In the genomic region with DNA sequence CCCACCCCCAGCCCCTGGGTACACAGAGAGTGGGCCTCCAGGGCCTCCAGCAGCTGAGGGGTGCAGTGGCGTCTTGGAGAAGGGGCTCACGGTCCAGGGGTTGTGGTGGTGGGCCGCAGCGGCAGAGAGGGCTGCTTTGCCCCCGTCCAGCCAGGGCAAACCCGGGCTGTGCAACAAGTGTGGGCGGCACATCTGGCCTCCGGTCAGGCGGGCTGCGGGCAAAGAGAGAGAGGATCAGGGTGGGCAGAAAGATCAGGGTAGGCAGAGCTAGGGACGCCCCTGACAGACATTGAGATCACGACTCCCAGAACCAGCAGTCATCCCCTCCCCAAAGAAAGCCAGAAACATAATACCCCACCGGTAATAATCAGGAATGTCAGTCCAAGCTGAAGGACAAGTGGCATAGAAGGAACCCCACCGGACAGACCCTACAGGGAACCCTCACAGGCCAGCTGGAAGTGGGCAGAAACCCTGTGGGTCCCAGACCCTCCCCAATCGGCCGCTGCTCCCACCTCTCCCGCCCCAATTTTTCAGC, we compare ENCODE assay signal across 9 cellular contexts. TPM values are rescaled to one million over a fixed set of nuclear protein-coding genes. Genes with fewer than 3 reads are reported as not detected.
DNase-seq lines count a peak whose midpoint lies in the region; ATAC-seq, FAIRE-seq and TF ChIP-seq lines count a peak whose summit lies in the region.
"Had no signal": no experiment of that assay in that cellular context is flagged by ENCODE, and none has a peak within 500 bp of the region (broad histone marks: within the 10 kb centered on the region; RNA-seq: fewer than 3 reads in every experiment).

No MANE protein-coding gene starts in this region.

- peaks cover 0 to 2% (median 0%) of the 10 kb centered on the region in 8 donors for H3K9me3 Mint-ChIP-seq in CD4-positive, alpha-beta memory T cell
- no peaks in the 10 kb centered on the region for H3K9me3 Mint-ChIP-seq in osteocyte (ENCODE audit: unreplicated experiment)

- H3K36me3 Mint-ChIP-seq in CD4-positive, alpha-beta memory T cell: peaks cover 0 to 3% of the 10 kb centered on the region in 2 donors
- no peaks in the 10 kb centered on the region for H3K36me3 Mint-ChIP-seq in osteocyte (ENCODE audit: unreplicated experiment)

- dilution Hi-C loops in endothelial cell of umbilical vein (cut with MboI; ENCODE audit: extremely low pct_ligation_motif_present, low sequenced_read_pairs): no loop called here

- peaks cover 79% of the 10 kb centered on the region for H3K27me3 ChIP-seq in CD4-positive, alpha-beta memory T cell (ENCODE audit: insufficient read depth, low read length)
- H3K27me3 ChIP-seq in PC-9 (ENCODE audit: insufficient read depth, low read depth) (no peaks in the 10 kb centered on the region), endothelial cell of umbilical vein (ENCODE audit: control insufficient read depth in 2 of 2, insufficient read depth in 2 of 2, low read length in 2 of 2) (no peaks in the 10 kb centered on the region), tibial nerve (peaks cover 6 to 100% of the 10 kb centered on the region in 2 donors)

- H3K36me3 ChIP-seq in CD4-positive, alpha-beta memory T cell (ENCODE audit: insufficient read depth, low read length): no peaks in the 10 kb centered on the region
- no peaks in the 10 kb centered on the region for H3K36me3 ChIP-seq in PC-9 (ENCODE audit: low read depth)
- H3K36me3 ChIP-seq in endothelial cell of umbilical vein (ENCODE audit: control insufficient read depth in 2 of 2, extremely low read depth in 1 of 2, insufficient read depth in 2 of 2, low read length in 2 of 2): peaks cover 0 to 11% of the 10 kb centered on the region in 2 experiments
- H3K36me3 ChIP-seq in tibial nerve: no peaks in the 10 kb centered on the region

- no peaks in the 10 kb centered on the region for H3K9me1 ChIP-seq in endothelial cell of umbilical vein (replicated peaks; ENCODE audit: control insufficient read depth, extremely low read depth, insufficient read depth, low read length)

- TF ChIP-seq EP300 in tibial nerve (IDR thresholded peaks at IDR 0.05): no peak

- peaks cover 19 to 66% (median 35%) of the 10 kb centered on the region in 4 donors for H3K4me1 Mint-ChIP-seq in CD4-positive, alpha-beta memory T cell
- H3K4me1 Mint-ChIP-seq in osteocyte (ENCODE audit: unreplicated experiment): peaks cover 43% of the 10 kb centered on the region

- peak overlapping the region in 1 of 7 donors; percentile 51 for H3K27ac Mint-ChIP-seq in CD4-positive, alpha-beta memory T cell
- no peak overlapping the region for H3K27ac Mint-ChIP-seq in osteocyte (ENCODE audit: unreplicated experiment)

- no peak for TF ChIP-seq CTCF in PC-9 (conservative IDR thresholded peaks at IDR 0.05)
- TF ChIP-seq CTCF in endothelial cell of umbilical vein (IDR thresholded peaks at IDR 0.05; ENCODE audit: extremely low read depth in 1 of 2, insufficient read depth in 1 of 2, low read depth in 1 of 2, low read length in 2 of 2): no peak
- no peak for TF ChIP-seq CTCF in osteocyte (IDR thresholded peaks at IDR 0.05)
- no peak for TF ChIP-seq CTCF in tibial nerve (IDR thresholded peaks at IDR 0.05)

- FAIRE-seq in endothelial cell of umbilical vein (lab: Jason Lieb, UNC): no peak
- FAIRE-seq: GM12878 had no signal

- CTCF ChIA-PET in CD4-positive, alpha-beta memory T cell (lab: Charles Lee; ENCODE audit: partially characterized antibody): no interaction called here
- CTCF ChIA-PET in PC-9 (lab: Charles Lee) (no interaction called here), endothelial cell of umbilical vein (lab: Charles Lee) (interaction anchor here (1.0 to 1.5 kb wide), 3 partner anchors 11 to 98 kb away, joined by 3 to 4 read pairs (median 3); no protein-coding TSS in a partner anchor)

- no peak overlapping the region for H3K27ac ChIP-seq in CD4-positive, alpha-beta memory T cell (ENCODE audit: low read depth, low read length)
- no peak overlapping the region for H3K27ac ChIP-seq in PC-9
- H3K27ac ChIP-seq in endothelial cell of umbilical vein (ENCODE audit: insufficient read depth, low read depth, low read length): peak overlapping the region; percentile 97
- no peak overlapping the region for H3K27ac ChIP-seq in tibial nerve

- ATAC-seq in HG03521 (IDR thresholded peaks at IDR 0.05; ENCODE audit: unreplicated experiment): no peak
- no peak for ATAC-seq in GM21381 (IDR thresholded peaks at IDR 0.05; ENCODE audit: unreplicated experiment)
- ATAC-seq: GM12878 had no signal

- H3K27me3 Mint-ChIP-seq in CD4-positive, alpha-beta memory T cell: peaks cover 42 to 57% of the 10 kb centered on the region in 2 donors
- peaks cover 33% of the 10 kb centered on the region for H3K27me3 Mint-ChIP-seq in osteocyte (ENCODE audit: unreplicated experiment)

- H3K4me1 ChIP-seq in CD4-positive, alpha-beta memory T cell (ENCODE audit: insufficient read depth, low read length): peaks cover 62% of the 10 kb centered on the region
- H3K4me1 ChIP-seq in PC-9 (replicated peaks; ENCODE audit: insufficient read depth): peaks cover 52% of the 10 kb centered on the region
- peaks cover 46% of the 10 kb centered on the region for H3K4me1 ChIP-seq in endothelial cell of umbilical vein (ENCODE audit: control insufficient read depth, extremely low read depth, insufficient read depth, low read length)
- H3K4me1 ChIP-seq in tibial nerve: peaks cover 0 to 81% (median 41%) of the 10 kb centered on the region in 4 donors

- no peak overlapping the region for H3K4me3 ChIP-seq in CD4-positive, alpha-beta memory T cell (ENCODE audit: low read length in 2 of 2)
- H3K4me3 ChIP-seq in PC-9 (peak overlapping the region; percentile 93), endothelial cell of umbilical vein (replicated peaks in 1 of 3; ENCODE audit: insufficient read depth in 1 of 3, low read depth in 1 of 3, low read length in 3 of 3) (peak overlapping the region; percentile 77 to 95 (median 83)), tibial nerve (peak overlapping the region in 2 of 4 donors; percentile 49 to 54)

- H3K4me2 ChIP-seq in PC-9 (peak overlapping the region; percentile 87), endothelial cell of umbilical vein (ENCODE audit: insufficient read depth, low read length) (peak overlapping the region; percentile 96)

- no peaks in the 10 kb centered on the region for H3K9me3 ChIP-seq in CD4-positive, alpha-beta memory T cell (ENCODE audit: control insufficient read depth in 1 of 2, low read length in 2 of 2)
- H3K9me3 ChIP-seq in PC-9 (ENCODE audit: insufficient read depth, low read depth) (no peaks in the 10 kb centered on the region), endothelial cell of umbilical vein (replicated peaks; ENCODE audit: control insufficient read depth, insufficient read depth, low read length) (no peaks in the 10 kb centered on the region), tibial nerve (no peaks in the 10 kb centered on the region)

- no TSS peak for BruUV-seq in PC-9 (replicated peaks; lab: Mats Ljungman, UMichigan)
- BruUV-seq in endothelial cell of umbilical vein (replicated peaks; lab: Mats Ljungman, UMichigan): no TSS peak

- no peak for DNase-seq in CD4-positive, alpha-beta memory T cell
- no peak for DNase-seq in PC-9
- DNase-seq in endothelial cell of umbilical vein (ENCODE audit: low read depth, low spot score): peak; percentile 35
- no peak for DNase-seq in osteocyte (ENCODE audit: extremely low spot score, unreplicated experiment)
- DNase-seq in tibial nerve (ENCODE audit: low spot score in 2 of 2): no peak
- DNase-seq in amygdala (lab: John Stamatoyannopoulos, UW): no peak

- H3K9ac ChIP-seq in endothelial cell of umbilical vein (replicated peaks; ENCODE audit: extremely low read depth, insufficient read depth, low read length): peak overlapping the region; percentile 84

- H3K9me2 ChIP-seq in PC-9 (ENCODE audit: insufficient read depth): no peaks in the 10 kb centered on the region

- H2AFZ ChIP-seq in PC-9 (peak overlapping the region; percentile 93), endothelial cell of umbilical vein (ENCODE audit: low read depth, low read length) (no peak overlapping the region)

- intact Hi-C loops in CD4-positive, alpha-beta memory T cell (cut with micrococcal nuclease): no loop called here
- intact Hi-C loops in PC-9 (cut with micrococcal nuclease; ENCODE audit: unreplicated experiment): loop anchor here (5.0 to 10.0 kb wide), 2 partner anchors 314 to 891 kb away; a partner anchor contains a TSS
- intact Hi-C loops in endothelial cell of umbilical vein (cut with micrococcal nuclease): no loop called here

- POLR2A ChIA-PET in CD4-positive, alpha-beta memory T cell (lab: Charles Lee; ENCODE audit: partially characterized antibody): no interaction called here
- POLR2A ChIA-PET in PC-9 (lab: Charles Lee; ENCODE audit: unreplicated experiment): interaction anchor here (0.6 kb wide), 1 partner anchor 90 kb away, joined by 3 read pairs; no protein-coding TSS in a partner anchor
- POLR2A ChIA-PET in endothelial cell of umbilical vein (lab: Charles Lee): no interaction called here

- WGBS in tibial nerve, 2 donors: 12 to 17% methylated on average over 10 to 17 of the region's 17 CpGs

- TF ChIP-seq POLR2A in endothelial cell of umbilical vein (IDR thresholded peaks at IDR 0.05; ENCODE audit: low read depth, low read length): peak; percentile 28
- no peak for TF ChIP-seq POLR2A in tibial nerve (IDR thresholded peaks at IDR 0.05)

- H3K4me3 Mint-ChIP-seq in CD4-positive, alpha-beta memory T cell: peak overlapping the region; percentile 18 to 91 (median 84)
- H3K4me3 Mint-ChIP-seq in osteocyte (ENCODE audit: unreplicated experiment): peak overlapping the region; percentile 78

- H3K79me2 ChIP-seq in PC-9 (ENCODE audit: low read depth) (peaks cover 48% of the 10 kb centered on the region), endothelial cell of umbilical vein (ENCODE audit: control insufficient read depth, insufficient read depth, low read length) (peaks cover 90% of the 10 kb centered on the region)

- peaks cover 20% of the 10 kb centered on the region; the same call in 1 of the 2 replicates for H3F3A ChIP-seq in PC-9 (ENCODE audit: insufficient read depth, low read depth)

- H4K20me1 ChIP-seq in PC-9 (ENCODE audit: insufficient read depth) (no peaks in the 10 kb centered on the region), endothelial cell of umbilical vein (replicated peaks; ENCODE audit: control insufficient read depth, extremely low read depth, insufficient read depth, low read length) (no peaks in the 10 kb centered on the region)

RNA-seq across cellular contexts. Expression of a gene that starts 6.8 kb away (rescaled TPM):
- total RNA-seq in CD4-positive, alpha-beta memory T cell: not detected
- not detected for polyA plus RNA-seq in CD4-positive, alpha-beta memory T cell
- total RNA-seq in PC-9 (2021) (29.0 and 36.9 TPM in 2 replicates), endothelial cell of umbilical vein (62.2 and 63.9 TPM in 2 replicates), osteocyte (0.67 and 0.91 TPM in 2 replicates), tibial nerve (10 to 100 TPM in 3 of 4 donors, 1 to 10 TPM in 1; 8.1 to 24.7 (median 15.9) TPM)
- 28.8 and 35.6 TPM in 2 replicates for polyA plus RNA-seq in endothelial cell of umbilical vein
- 25.9 and 36.8 TPM in 2 replicates for polyA plus RNA-seq in endothelial cell of umbilical vein (2011; cell fraction: cytosol; rRNA removed)
- polyA plus RNA-seq in endothelial cell of umbilical vein (2011; cell fraction: nucleus; rRNA removed): 30.1 and 31.5 TPM in 2 replicates
- polyA plus RNA-seq in endothelial cell of umbilical vein (2012): 33.0 and 37.6 TPM in 2 replicates
- polyA minus RNA-seq in endothelial cell of umbilical vein: 17.3 and 17.5 TPM in 2 replicates
- 58.1 TPM for polyA minus RNA-seq in endothelial cell of umbilical vein (2011; cell fraction: cytosol; rRNA and poly(A)+ RNA removed)
- 9.7 and 17.3 TPM in 2 replicates for polyA minus RNA-seq in endothelial cell of umbilical vein (2011; cell fraction: nucleus; rRNA and poly(A)+ RNA removed)
- polyA plus RNA-seq: GM12878 had no signal

RNA-seq across cellular contexts. Expression of a gene that starts 19.5 kb away (rescaled TPM):
- total RNA-seq in CD4-positive, alpha-beta memory T cell: not detected
- polyA plus RNA-seq in CD4-positive, alpha-beta memory T cell: not detected
- not detected in 2 replicates for total RNA-seq in PC-9 (2021)
- not detected in 2 replicates for total RNA-seq in endothelial cell of umbilical vein
- not detected in 2 replicates for polyA plus RNA-seq in endothelial cell of umbilical vein
- polyA plus RNA-seq in endothelial cell of umbilical vein (2011; cell fraction: cytosol; rRNA removed): not detected in 2 replicates
- not detected in 2 replicates for polyA plus RNA-seq in endothelial cell of umbilical vein (2011; cell fraction: nucleus; rRNA removed)
- not detected in 2 replicates for polyA plus RNA-seq in endothelial cell of umbilical vein (2012)
- not detected in 2 replicates for polyA minus RNA-seq in endothelial cell of umbilical vein
- polyA minus RNA-seq in endothelial cell of umbilical vein (2011; cell fraction: cytosol; rRNA and poly(A)+ RNA removed): not detected
- not detected in 2 replicates for polyA minus RNA-seq in endothelial cell of umbilical vein (2011; cell fraction: nucleus; rRNA and poly(A)+ RNA removed)
- total RNA-seq in osteocyte: not detected in 2 replicates
- total RNA-seq in tibial nerve: not detected
- total RNA-seq: GM12878 had no signal
- polyA plus RNA-seq: GM12878 had no signal

Comparison
In these comparisons a context has a peak if more than half of its experiments do, and no peak if none do; other contexts are left out.
1. H3K4me3 ChIP-seq: peak in PC-9 (single experiment) and endothelial cell of umbilical vein (3 of 3); none in CD4-positive, alpha-beta memory T cell (0 of 2).